18 cellular contexts compared by ENCODE assay signal in the genomic region with DNA sequence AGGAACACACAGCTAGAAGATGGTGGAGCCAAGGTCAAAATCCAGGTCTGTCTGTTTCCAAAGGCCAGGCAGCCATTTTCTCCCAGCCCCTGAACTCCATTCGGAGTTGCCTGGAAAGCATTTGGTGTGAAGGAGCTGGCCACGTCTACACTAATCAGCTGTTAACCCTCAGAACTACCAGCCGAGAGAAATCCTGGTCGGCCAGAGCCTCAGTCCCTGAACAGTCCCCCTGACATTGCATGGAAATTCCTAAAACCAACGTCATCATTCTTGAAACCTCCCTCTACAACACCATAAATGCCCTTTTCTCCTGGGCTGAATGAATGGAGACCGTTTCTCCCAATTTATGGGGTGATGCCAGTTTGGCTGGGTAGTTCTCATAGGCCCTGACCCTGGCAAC.
DNase-seq lines count a peak whose midpoint lies in the region; ATAC-seq and TF ChIP-seq lines count a peak whose summit lies in the region.
"Had no signal": no experiment of that assay in that cellular context is flagged by ENCODE, and none has a peak within 500 bp of the region (broad histone marks: within the 10 kb centered on the region; RNA-seq: fewer than 3 reads in every experiment).

No MANE protein-coding gene starts in this region.

- H3K4me3 Mint-ChIP-seq in CD8-positive, alpha-beta T cell: no peak overlapping the region
- H3K4me3 Mint-ChIP-seq in T-cell: no peak overlapping the region
- no peak overlapping the region for H3K4me3 Mint-ChIP-seq in progenitor cell of endocrine pancreas (ENCODE audit: low read depth)
- H3K4me3 Mint-ChIP-seq in activated naive CD8-positive, alpha-beta T cell treated with anti-CD3 and anti-CD28 coated beads, Interleukin-2, amount 50 U/mL, for 24 hours: no peak overlapping the region
- H3K4me3 Mint-ChIP-seq: activated naive CD4-positive, alpha-beta T cell treated with anti-CD3 and anti-CD28 coated beads for 36 hours had no signal

- no peaks in the 10 kb centered on the region for H3K9me3 Mint-ChIP-seq in CD8-positive, alpha-beta T cell
- H3K9me3 Mint-ChIP-seq in T-cell (no peaks in the 10 kb centered on the region), progenitor cell of endocrine pancreas (ENCODE audit: low read depth) (no peaks in the 10 kb centered on the region)
- no peaks in the 10 kb centered on the region for H3K9me3 Mint-ChIP-seq in activated naive CD8-positive, alpha-beta T cell treated with anti-CD3 and anti-CD28 coated beads, Interleukin-2, amount 50 U/mL, for 24 hours
- H3K9me3 Mint-ChIP-seq: activated naive CD4-positive, alpha-beta T cell treated with anti-CD3 and anti-CD28 coated beads for 36 hours had no signal

- H3K4me1 Mint-ChIP-seq in CD8-positive, alpha-beta T cell (ENCODE audit: low read depth): peaks cover 38% of the 10 kb centered on the region
- H3K4me1 Mint-ChIP-seq in T-cell (peaks cover 30 to 61% (median 58%) of the 10 kb centered on the region in 3 donors), progenitor cell of endocrine pancreas (ENCODE audit: low read depth) (peaks cover 22% of the 10 kb centered on the region)
- H3K4me1 Mint-ChIP-seq in activated naive CD8-positive, alpha-beta T cell treated with anti-CD3 and anti-CD28 coated beads, Interleukin-2, amount 50 U/mL, for 24 hours: peaks cover 33% of the 10 kb centered on the region

- peak overlapping the region; percentile 52 for H3K27ac Mint-ChIP-seq in CD8-positive, alpha-beta T cell
- peak overlapping the region; percentile 19 to 25 for H3K27ac Mint-ChIP-seq in T-cell
- H3K27ac Mint-ChIP-seq in progenitor cell of endocrine pancreas: peak overlapping the region; percentile 10
- no peak overlapping the region for H3K27ac Mint-ChIP-seq in activated naive CD8-positive, alpha-beta T cell treated with anti-CD3 and anti-CD28 coated beads, Interleukin-2, amount 50 U/mL, for 24 hours
- H3K27ac Mint-ChIP-seq: activated naive CD4-positive, alpha-beta T cell treated with anti-CD3 and anti-CD28 coated beads for 36 hours had no signal

- H3K27me3 Mint-ChIP-seq in CD8-positive, alpha-beta T cell (ENCODE audit: low read depth): no peaks in the 10 kb centered on the region
- H3K27me3 Mint-ChIP-seq in T-cell: no peaks in the 10 kb centered on the region
- peaks cover 7% of the 10 kb centered on the region for H3K27me3 Mint-ChIP-seq in progenitor cell of endocrine pancreas
- no peaks in the 10 kb centered on the region for H3K27me3 Mint-ChIP-seq in activated naive CD8-positive, alpha-beta T cell treated with anti-CD3 and anti-CD28 coated beads, Interleukin-2, amount 50 U/mL, for 24 hours

- H3K4me1 ChIP-seq in CD8-positive, alpha-beta T cell (ENCODE audit: insufficient read depth, low read length): peaks cover 10% of the 10 kb centered on the region
- H3K4me1 ChIP-seq in Peyer's patch: peaks cover 0 to 7% (median 0%) of the 10 kb centered on the region in 4 donors
- no peaks in the 10 kb centered on the region for H3K4me1 ChIP-seq in foreskin keratinocyte
- H3K4me1 ChIP-seq: prostate gland had no signal

- H3K4me3 ChIP-seq in CD8-positive, alpha-beta T cell (ENCODE audit: low read depth, low read length): no peak overlapping the region
- H3K4me3 ChIP-seq in fibroblast of pulmonary artery (replicated peaks; ENCODE audit: low read depth, low read length) (no peak overlapping the region), Peyer's patch (no peak overlapping the region)
- H3K4me3 ChIP-seq: left ventricle myocardium inferior, prostate gland, tibial artery had no signal

- intact Hi-C loops in CD8-positive, alpha-beta T cell (cut with DNase I, micrococcal nuclease): no loop called here

- no peak for TF ChIP-seq POLR2A in Peyer's patch (IDR thresholded peaks at IDR 0.05)

- no peak for ATAC-seq in CD8-positive, alpha-beta T cell
- ATAC-seq in T-cell (replicated peaks in 1 of 4): no peak
- no peak for ATAC-seq in activated naive CD8-positive, alpha-beta T cell treated with anti-CD3 and anti-CD28 coated beads, Interleukin-2, amount 50 U/mL, for 24 hours
- no peak for ATAC-seq in foreskin keratinocyte

- POLR2A ChIA-PET in CD8-positive, alpha-beta T cell (lab: Charles Lee): interaction anchor here (0.6 kb wide), 1 partner anchor 19 kb away, joined by 3 read pairs; no protein-coding TSS in a partner anchor
- POLR2A ChIA-PET in T-cell (lab: Charles Lee): no interaction called here

- H3K36me3 Mint-ChIP-seq in CD8-positive, alpha-beta T cell: no peaks in the 10 kb centered on the region
- H3K36me3 Mint-ChIP-seq in T-cell (no peaks in the 10 kb centered on the region), progenitor cell of endocrine pancreas (ENCODE audit: insufficient read depth) (no peaks in the 10 kb centered on the region)
- H3K36me3 Mint-ChIP-seq in activated naive CD8-positive, alpha-beta T cell treated with anti-CD3 and anti-CD28 coated beads, Interleukin-2, amount 50 U/mL, for 24 hours (ENCODE audit: low read depth): no peaks in the 10 kb centered on the region

- no peaks in the 10 kb centered on the region for H3K9me3 ChIP-seq in CD8-positive, alpha-beta T cell (ENCODE audit: low read length)
- no peaks in the 10 kb centered on the region for H3K9me3 ChIP-seq in Peyer's patch
- H3K9me3 ChIP-seq: left ventricle myocardium inferior, prostate gland, tibial artery had no signal

- no peak for TF ChIP-seq CTCF in CD8-positive, alpha-beta T cell (IDR thresholded peaks at IDR 0.05)
- TF ChIP-seq CTCF in fibroblast of pulmonary artery (IDR thresholded peaks at IDR 0.05; ENCODE audit: low read length, missing control alignments): no peak
- no peak for TF ChIP-seq CTCF in progenitor cell of endocrine pancreas (IDR thresholded peaks at IDR 0.05; ENCODE audit: unreplicated experiment)
- no peak for TF ChIP-seq CTCF in Peyer's patch (IDR thresholded peaks at IDR 0.05)
- TF ChIP-seq CTCF in foreskin keratinocyte (conservative IDR thresholded peaks at IDR 0.05): no peak

- DNase-seq in CD8-positive, alpha-beta T cell: no peak
- DNase-seq in T-cell: no peak
- peak; percentile 56 for DNase-seq in fibroblast of pulmonary artery (ENCODE audit: low read depth)
- no peak for DNase-seq in progenitor cell of endocrine pancreas (ENCODE audit: low spot score, unreplicated experiment)
- no peak for DNase-seq in activated naive CD8-positive, alpha-beta T cell treated with anti-CD3 and anti-CD28 coated beads, Interleukin-2, amount 50 U/mL, for 24 hours
- DNase-seq in Peyer's patch: no peak
- DNase-seq in foreskin keratinocyte: no peak
- DNase-seq: activated CD8-positive, alpha-beta memory T cell treated with anti-CD3 and anti-CD28 coated beads, Interleukin-2, amount 50 U/mL, for 48 hours; activated naive CD4-positive, alpha-beta T cell treated with anti-CD3 and anti-CD28 coated beads for 36 hours; C1 segment of cervical spinal cord; KG1; left ventricle myocardium inferior; NCI-H1930; OCI-M1; stimulated activated CD4-positive, alpha-beta T cell treated with anti-CD3 and anti-CD28 coated beads, Interleukin-12 subunit alpha, Interleukin-12 subunit beta, amount 100 ng/mL, for 4 hours; stimulated activated CD4-positive, alpha-beta T cell treated with anti-CD3 and anti-CD28 coated beads, Interleukin-4, amount 100 ng/mL, for 1 hour; tibial artery had no signal

- H3K27me3 ChIP-seq in CD8-positive, alpha-beta T cell (ENCODE audit: insufficient read depth, low read length): no peaks in the 10 kb centered on the region
- H3K27me3 ChIP-seq in Peyer's patch: no peaks in the 10 kb centered on the region
- H3K27me3 ChIP-seq in foreskin keratinocyte: no peaks in the 10 kb centered on the region
- H3K27me3 ChIP-seq: tibial artery had no signal

- H3K27ac ChIP-seq in CD8-positive, alpha-beta T cell (ENCODE audit: low read depth, low read length): no peak overlapping the region
- H3K27ac ChIP-seq in Peyer's patch (no peak overlapping the region), foreskin keratinocyte (no peak overlapping the region)
- H3K27ac ChIP-seq: left ventricle myocardium inferior, tibial artery had no signal

- CTCF ChIA-PET in CD8-positive, alpha-beta T cell (lab: Charles Lee): interaction anchor here (0.5 to 1.3 kb wide), 2 partner anchors 132 to 331 kb away, joined by 3 to 4 read pairs; no protein-coding TSS in a partner anchor
- CTCF ChIA-PET in T-cell (lab: Charles Lee): no interaction called here

- H3K36me3 ChIP-seq in CD8-positive, alpha-beta T cell (ENCODE audit: insufficient read depth, low read length): no peaks in the 10 kb centered on the region
- H3K36me3 ChIP-seq in Peyer's patch: no peaks in the 10 kb centered on the region
- H3K36me3 ChIP-seq: left ventricle myocardium inferior, prostate gland, tibial artery had no signal
